In the genomic region with DNA sequence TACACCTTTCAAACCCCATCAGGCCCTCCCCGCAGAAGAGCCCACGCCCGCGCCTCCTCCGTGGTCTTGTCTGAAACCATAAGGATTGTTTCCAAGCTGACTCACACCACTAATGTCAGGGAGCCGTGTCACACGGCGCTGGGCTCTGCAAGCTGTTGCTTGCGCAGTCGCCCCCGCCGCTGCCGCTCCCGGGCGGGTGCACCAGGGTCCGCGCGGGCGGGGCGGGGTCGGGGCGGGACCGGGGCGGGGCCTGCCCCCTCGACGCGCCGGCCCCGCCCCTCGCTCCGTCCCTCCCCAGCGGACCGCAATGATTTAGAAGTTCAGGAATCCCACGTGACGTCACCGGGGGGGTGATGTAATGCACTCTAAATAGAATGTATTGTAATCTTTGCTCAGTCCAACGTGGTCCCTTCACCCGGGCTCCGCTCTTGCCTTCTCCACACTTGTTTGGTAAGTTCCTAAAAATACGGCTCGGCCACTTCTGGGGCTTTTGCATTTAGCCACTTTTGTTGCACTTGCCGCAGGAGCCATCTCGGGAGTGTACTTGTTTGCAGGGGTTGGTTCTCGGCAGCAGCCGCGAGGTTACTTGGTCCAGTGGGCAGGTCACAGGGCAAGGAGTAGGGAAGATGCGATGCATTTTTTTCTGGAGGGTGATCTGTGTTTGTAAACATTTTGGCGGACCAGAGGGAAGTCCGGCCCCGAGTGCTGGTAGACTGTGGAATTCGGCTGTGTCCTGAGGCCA, we compare ENCODE assay signal across 8 cellular contexts. TPM values are rescaled to one million over a fixed set of nuclear protein-coding genes. Genes with fewer than 3 reads are reported as not detected.
DNase-seq lines count a peak whose midpoint lies in the region; ATAC-seq and TF ChIP-seq lines count a peak whose summit lies in the region.

No MANE protein-coding gene starts in this region.

- peaks cover 5% of the 10 kb centered on the region for H3K27me3 ChIP-seq in mammary epithelial cell (ENCODE audit: insufficient read depth, low read length)
- no peaks in the 10 kb centered on the region for H3K27me3 ChIP-seq in gastrocnemius medialis

- no peaks in the 10 kb centered on the region for H3K36me3 ChIP-seq in mammary epithelial cell (ENCODE audit: insufficient read depth, low read length)
- no peaks in the 10 kb centered on the region for H3K36me3 ChIP-seq in gastrocnemius medialis

- H2AFZ ChIP-seq in mammary epithelial cell (ENCODE audit: low read depth, low read length) = peak overlapping the region; percentile 83

- peak overlapping the region; percentile 61 for H3K27ac ChIP-seq in mammary epithelial cell (ENCODE audit: insufficient read depth, low read depth, low read length)
- H3K27ac ChIP-seq in gastrocnemius medialis = peak overlapping the region; percentile 91 to 98 (median 94)

- TF ChIP-seq CTCF in mammary epithelial cell (conservative IDR thresholded peaks at IDR 0.05 in 1 of 2, IDR thresholded peaks at IDR 0.05 in 1 of 2; ENCODE audit: extremely low read depth in 1 of 2, insufficient read depth in 1 of 2, low read depth in 1 of 2, low read length in 2 of 2) (no peak), gastrocnemius medialis (IDR thresholded peaks at IDR 0.05 in 4 of 5, conservative IDR thresholded peaks at IDR 0.05 in 1 of 5) (no peak)

- H3K9me3 ChIP-seq in mammary epithelial cell (replicated peaks; ENCODE audit: insufficient read depth, low read length) (no peaks in the 10 kb centered on the region), iPS-18c (ENCODE audit: control insufficient read depth, insufficient read depth, low read length) (no peaks in the 10 kb centered on the region), gastrocnemius medialis (no peaks in the 10 kb centered on the region)

- no peaks in the 10 kb centered on the region for H4K20me1 ChIP-seq in mammary epithelial cell (ENCODE audit: insufficient read depth, low read length)

- DNase-seq in NCI-H1417 (lab: John Stamatoyannopoulos, UW) (peak; percentile 45 to 89 (median 83)), NCI-H1417 treated with DMSO at 0.1 percent for 48 hours (lab: John Stamatoyannopoulos, UW) (no peak), NCI-H1694 treated with DMSO at 0.1 percent for 48 hours (lab: John Stamatoyannopoulos, UW) (peak; percentile 68), T1000 (lab: John Stamatoyannopoulos, UW) (peak; percentile 92), mammary epithelial cell (peak; percentile 94), gastrocnemius medialis (peak; percentile 94 to 98)

- dilution Hi-C loops in mammary epithelial cell (cut with HindIII; ENCODE audit: low sequenced_read_pairs) = no loop called here

- H3K4me3 ChIP-seq in mammary epithelial cell (replicated peaks in 1 of 3; ENCODE audit: insufficient read depth in 1 of 3, low read depth in 2 of 3, low read length in 3 of 3) = peak overlapping the region; percentile 51 to 77 (median 55)
- peak overlapping the region; percentile 68 for H3K4me3 ChIP-seq in iPS-18c (ENCODE audit: insufficient read depth, low read depth, low read length)
- H3K4me3 ChIP-seq in gastrocnemius medialis = peak overlapping the region; percentile 61 to 92 (median 72)

- CTCF ChIA-PET in mammary epithelial cell (lab: Charles Lee; ENCODE audit: low non-redundant PET) = interaction anchor here (0.7 kb wide), 1 partner anchor 19 kb away, joined by 11 read pairs; no protein-coding TSS in a partner anchor

- in situ Hi-C loops in mammary epithelial cell (cut with MboI; ENCODE audit: low sequenced_read_pairs in 2 of 2) (no loop called here), gastrocnemius medialis (cut with MboI; ENCODE audit: low sequenced_read_pairs in 4 of 4) (loop anchor here in 1 of 4 donors (25.0 kb wide), 1 partner anchor 1222 kb away; the partner anchor contains the start of gene HOXA11)

- H3K4me1 ChIP-seq in mammary epithelial cell (ENCODE audit: insufficient read depth, low read length) = peaks cover 42% of the 10 kb centered on the region
- H3K4me1 ChIP-seq in gastrocnemius medialis = peaks cover 9 to 21% of the 10 kb centered on the region in 2 donors

- peak overlapping the region; percentile 81 for H3K9ac ChIP-seq in mammary epithelial cell (ENCODE audit: insufficient read depth, low read length)

- ATAC-seq in gastrocnemius medialis = peak; percentile 72 to 80
- ATAC-seq in HG02973 (IDR thresholded peaks at IDR 0.05; ENCODE audit: unreplicated experiment) = no peak

- peak; percentile 90 to 91 for TF ChIP-seq POLR2A in gastrocnemius medialis (IDR thresholded peaks at IDR 0.05)

- BruUV-seq in mammary epithelial cell (replicated peaks; lab: Mats Ljungman, UMichigan) = TSS peak; percentile 80

- intact Hi-C loops in mammary epithelial cell (cut with micrococcal nuclease) (loop anchor here (1.0 to 5.0 kb wide), 6 partner anchors 112 to 932 kb away; no protein-coding TSS in a partner anchor), gastrocnemius medialis (cut with DNase I; ENCODE audit: low total_unique reads) (loop anchor here (1.0 to 5.0 kb wide), 4 partner anchors 214 to 303 kb away; partner anchors contain the start of gene JAZF1)

- peak overlapping the region; percentile 98 for H3K4me2 ChIP-seq in mammary epithelial cell (ENCODE audit: insufficient read depth, low read depth, low read length)

- 0% methylated on average over 11 of the region's 51 CpGs for WGBS in mammary epithelial cell (ENCODE audit: low coverage, missing lambda C conversion rate)

- H3K79me2 ChIP-seq in mammary epithelial cell (ENCODE audit: insufficient read depth, low read length) = no peaks in the 10 kb centered on the region

RNA-seq across cellular contexts. Expression of gene CREB5, which starts 3.2 kb away (rescaled TPM):
- total RNA-seq in mammary epithelial cell (10 to 100 TPM; 16.2 to 17.8 TPM), gastrocnemius medialis (10 to 100 TPM in 1 of 4 donors, 1 to 10 TPM in 2, under 1 TPM in 1; 0.90 to 10.1 (median 4.9) TPM)
- polyA plus RNA-seq in mammary epithelial cell = 7.5 TPM
- 6.7 TPM for polyA minus RNA-seq in mammary epithelial cell
